16 cellular contexts compared by ENCODE assay signal in the genomic region with DNA sequence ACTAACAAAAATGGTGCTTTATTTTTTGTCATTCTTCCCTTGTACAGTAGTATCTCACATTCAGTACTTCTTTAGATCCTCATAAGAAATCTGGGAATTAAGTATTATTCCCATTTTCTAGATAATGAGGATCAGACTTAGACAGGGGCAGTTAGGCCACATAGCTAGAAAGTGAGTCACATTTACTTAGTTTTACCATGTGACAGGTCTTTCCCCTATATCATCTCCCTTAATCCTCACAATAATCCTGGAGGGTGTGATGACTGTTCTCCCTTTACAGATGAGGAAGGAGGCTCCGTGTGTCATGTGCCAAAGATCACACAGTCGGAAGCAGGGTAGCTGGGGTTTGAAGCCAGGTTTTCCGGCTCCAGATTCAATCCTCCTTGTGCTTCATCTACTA. TPM values are rescaled to one million over a fixed set of nuclear protein-coding genes. Genes with fewer than 3 reads are reported as not detected.
DNase-seq lines count a peak whose midpoint lies in the region; TF ChIP-seq lines count a peak whose summit lies in the region.
"Had no signal": no experiment of that assay in that cellular context is flagged by ENCODE, and none has a peak within 500 bp of the region (broad histone marks: within the 10 kb centered on the region; RNA-seq: fewer than 3 reads in every experiment).

No MANE protein-coding gene starts in this region.

- H3K9me3 ChIP-seq in A673 (ENCODE audit: low read depth, low read length, poor library complexity, severe bottlenecking), result no peaks in the 10 kb centered on the region
- H3K9me3 ChIP-seq: A549, right atrium auricular region, thyroid gland had no signal

- BruUV-seq in A673 (replicated peaks; lab: Mats Ljungman, UMichigan), result no TSS peak

- intact Hi-C loops in A673 (cut with micrococcal nuclease; ENCODE audit: unreplicated experiment), result no loop called here

- no peak overlapping the region for H3K27ac ChIP-seq in A673 (ENCODE audit: low read depth, low read length, poor library complexity, severe bottlenecking)
- H3K27ac ChIP-seq: A549, right atrium auricular region, SK-N-MC, thyroid gland had no signal

- TF ChIP-seq CTCF in A673 (conservative IDR thresholded peaks at IDR 0.05; ENCODE audit: low read depth, low read length), result no peak

- in situ Hi-C loops in KBM-7 (cut with MboI; ENCODE audit: low pct_unique_long_range_greater_than_20kb, low sequenced_read_pairs), result no loop called here

- POLR2A ChIA-PET in A673 (lab: Charles Lee; ENCODE audit: low non-redundant PET), result no interaction called here

- peak; percentile 41 for DNase-seq in A673 (ENCODE audit: low spot score)
- DNase-seq in KBM-7, result peak; percentile 3
- DNase-seq in amniotic epithelial cell (ENCODE audit: low read depth), result peak; percentile 67
- peak; percentile 72 for DNase-seq in kidney tubule cell (ENCODE audit: low spot score)
- no peak for DNase-seq in GDM1 (lab: John Stamatoyannopoulos, UW)
- no peak for DNase-seq in COLO668 (lab: John Stamatoyannopoulos, UW; ENCODE audit: unreplicated experiment)
- DNase-seq in NCI-H187 (lab: John Stamatoyannopoulos, UW), result no peak
- DNase-seq in NCI-H748 (lab: John Stamatoyannopoulos, UW; ENCODE audit: unreplicated experiment), result no peak
- DNase-seq: activated CD8-positive, alpha-beta memory T cell treated with anti-CD3 and anti-CD28 coated beads for 24 hours; CD8-positive, alpha-beta T cell; thyroid gland had no signal

- H3K36me3 ChIP-seq in A673 (ENCODE audit: insufficient read depth, low read length, poor library complexity, severe bottlenecking), result no peaks in the 10 kb centered on the region
- H3K36me3 ChIP-seq: right atrium auricular region, thyroid gland had no signal

- CTCF ChIA-PET in A673 (lab: Charles Lee), result no interaction called here

- H3K27me3 ChIP-seq in A673 (replicated peaks; ENCODE audit: insufficient read depth, low read depth, low read length, poor library complexity), result no peaks in the 10 kb centered on the region
- H3K27me3 ChIP-seq: right atrium auricular region, thyroid gland had no signal

- H3K4me1 ChIP-seq in A673 (ENCODE audit: insufficient read depth, low read length, poor library complexity, severe bottlenecking), result no peaks in the 10 kb centered on the region
- H3K4me1 ChIP-seq: A549, right atrium auricular region had no signal

- H3K4me3 ChIP-seq in A673 (ENCODE audit: low read depth, low read length, poor library complexity, severe bottlenecking), result no peak overlapping the region
- H3K4me3 ChIP-seq: A549, right atrium auricular region, SK-N-MC, thyroid gland had no signal

RNA-seq across cellular contexts. Expression of a gene that starts 54.7 kb away (rescaled TPM):
- 0.39 TPM in 1 of 2 replicates, not detected in the other for total RNA-seq in A673 (2021)
- total RNA-seq: activated T-helper 17 cell treated with anti-CD3 and anti-CD28 coated beads, Interleukin-2, amount 50 U/mL, for 72 hours; CD8-positive, alpha-beta T cell; neural crest cell; right atrium auricular region; thyroid gland had no signal

RNA-seq across cellular contexts. Expression of a gene that starts 56.5 kb away (rescaled TPM):
- total RNA-seq in A673 (2021), result not detected in 2 replicates
- total RNA-seq: activated T-helper 17 cell treated with anti-CD3 and anti-CD28 coated beads, Interleukin-2, amount 50 U/mL, for 72 hours; CD8-positive, alpha-beta T cell; neural crest cell; right atrium auricular region; thyroid gland had no signal

Comparison
In these comparisons a context has a peak if more than half of its experiments do, and no peak if none do; other contexts are left out.
1. DNase-seq: peak in A673 (single experiment), KBM-7 (single experiment), amniotic epithelial cell (single experiment) and kidney tubule cell (single experiment); none in GDM1 (single experiment), COLO668 (single experiment), NCI-H187 (0 of 2) and NCI-H748 (single experiment).